13 cellular contexts compared by ENCODE assay signal in the genomic region with DNA sequence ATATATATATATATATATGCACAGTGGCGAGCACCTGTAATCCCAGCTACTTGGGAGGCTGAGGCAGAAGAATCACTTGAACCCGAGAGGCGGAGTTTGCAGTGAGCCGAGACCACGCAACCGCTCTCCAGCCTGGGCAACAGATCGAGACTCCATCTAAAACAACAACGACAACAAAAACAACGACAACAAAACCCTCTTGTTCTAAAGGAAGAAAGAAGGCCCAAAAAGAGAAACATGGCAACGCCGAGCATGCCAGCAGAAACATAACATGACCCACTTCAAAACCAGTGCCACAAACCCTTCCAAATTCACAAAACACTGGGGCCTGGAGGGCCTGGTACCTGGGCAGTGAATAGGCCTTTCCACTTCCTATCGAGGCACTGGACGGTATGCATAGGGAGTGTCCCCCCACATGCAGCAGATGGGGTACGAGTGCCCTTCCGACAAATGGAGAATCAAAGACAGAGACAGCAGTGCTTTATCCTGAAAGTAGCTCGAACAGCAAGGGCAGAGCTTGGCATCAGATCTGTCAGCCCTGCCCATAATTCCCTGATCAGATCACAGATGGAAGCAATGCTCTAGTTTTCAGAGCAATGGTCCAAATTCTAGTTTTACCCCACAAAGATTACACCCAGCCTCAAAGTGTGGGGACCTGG. TPM values are rescaled to one million over a fixed set of nuclear protein-coding genes. Genes with fewer than 3 reads are reported as not detected.
DNase-seq lines count a peak whose midpoint lies in the region; ATAC-seq and TF ChIP-seq lines count a peak whose summit lies in the region.
"Had no signal": no experiment of that assay in that cellular context is flagged by ENCODE, and none has a peak within 500 bp of the region (broad histone marks: within the 10 kb centered on the region; RNA-seq: fewer than 3 reads in every experiment).

No MANE protein-coding gene starts in this region.

- H3K4me3 Mint-ChIP-seq in activated CD4-positive, alpha-beta T cell treated with anti-CD3 and anti-CD28 coated beads, Interleukin-2, amount 10 ng/mL, durations not matched to agents 24 days and 14 days = peak overlapping the region; percentile 58
- no peak overlapping the region for H3K4me3 Mint-ChIP-seq in activated B cell treated with CpG ODN at 0.5 μM for 24 hours
- H3K4me3 Mint-ChIP-seq: endodermal cell had no signal

- ATAC-seq in activated B cell treated with CpG ODN at 0.5 μM for 24 hours (ENCODE audit: low read depth) = no peak
- ATAC-seq in left lung = no peak
- no peak for ATAC-seq in HG03378 (IDR thresholded peaks at IDR 0.05; ENCODE audit: unreplicated experiment)
- no peak for ATAC-seq in GM21381 (IDR thresholded peaks at IDR 0.05; ENCODE audit: unreplicated experiment)
- ATAC-seq: K562 had no signal

- WGBS in stomach, 5 donors = 93 to 97% (median 95%) methylated on average over 16 of the region's 16 CpGs

- H3K4me3 ChIP-seq in left lung = no peak overlapping the region
- no peak overlapping the region for H3K4me3 ChIP-seq in stomach
- H3K4me3 ChIP-seq: K562 had no signal

- H3K36me3 ChIP-seq in left lung (no peaks in the 10 kb centered on the region), stomach (no peaks in the 10 kb centered on the region)
- H3K36me3 ChIP-seq: WERI-Rb-1 had no signal

- H3K9me3 ChIP-seq in left lung (no peaks in the 10 kb centered on the region), stomach (no peaks in the 10 kb centered on the region)

- no peak for TF ChIP-seq POLR2A in stomach (IDR thresholded peaks at IDR 0.05)

- POLR2A ChIA-PET in activated B cell treated with CpG ODN at 0.5 μM for 24 hours (lab: Charles Lee) = interaction anchor here (2.1 to 7.5 kb wide), 4 partner anchors 28 to 465 kb away, joined by 11 to 120 read pairs (median 45); partner anchors contain the start of gene IRF2BP2

- CTCF ChIA-PET in activated B cell treated with CpG ODN at 0.5 μM for 24 hours (lab: Charles Lee) = no interaction called here

- H3K4me1 ChIP-seq in left lung = peaks cover 35 to 97% of the 10 kb centered on the region in 2 donors
- H3K4me1 ChIP-seq in stomach = peaks cover 46 to 95% (median 70%) of the 10 kb centered on the region in 4 donors

- no peaks in the 10 kb centered on the region for H3K9me3 Mint-ChIP-seq in activated CD4-positive, alpha-beta T cell treated with anti-CD3 and anti-CD28 coated beads, Interleukin-2, amount 10 ng/mL, durations not matched to agents 24 days and 14 days
- H3K9me3 Mint-ChIP-seq in activated B cell treated with CpG ODN at 0.5 μM for 24 hours = no peaks in the 10 kb centered on the region
- H3K9me3 Mint-ChIP-seq: endodermal cell had no signal

- intact Hi-C loops in activated CD4-positive, alpha-beta T cell treated with anti-CD3 and anti-CD28 coated beads, Interleukin-2, amount 10 ng/mL, durations not matched to agents 24 days and 14 days (cut with micrococcal nuclease) = loop anchor here (2.0 kb wide), 1 partner anchor 14 kb away; no protein-coding TSS in a partner anchor
- intact Hi-C loops in activated B cell treated with CpG ODN at 0.5 μM for 24 hours (cut with micrococcal nuclease) (no loop called here), left lung (cut with DNase I) (loop anchor here in 1 of 2 donors (5.0 kb wide), 1 partner anchor 354 kb away; no protein-coding TSS in a partner anchor), stomach (cut with DNase I; ENCODE audit: low total_unique reads) (no loop called here)

- H3K27me3 Mint-ChIP-seq in activated CD4-positive, alpha-beta T cell treated with anti-CD3 and anti-CD28 coated beads, Interleukin-2, amount 10 ng/mL, durations not matched to agents 24 days and 14 days = no peaks in the 10 kb centered on the region
- H3K27me3 Mint-ChIP-seq in activated B cell treated with CpG ODN at 0.5 μM for 24 hours = no peaks in the 10 kb centered on the region

- TF ChIP-seq CTCF in activated B cell treated with CpG ODN at 0.5 μM for 24 hours (IDR thresholded peaks at IDR 0.05) (no peak), left lung (IDR thresholded peaks at IDR 0.05) (no peak), stomach (IDR thresholded peaks at IDR 0.05) (no peak)

- H3K27ac ChIP-seq in left lung = peak overlapping the region; percentile 5 to 92
- peak overlapping the region; percentile 34 to 97 (median 91) for H3K27ac ChIP-seq in stomach
- H3K27ac ChIP-seq: WERI-Rb-1 had no signal

- no peak overlapping the region for H3K27ac Mint-ChIP-seq in activated CD4-positive, alpha-beta T cell treated with anti-CD3 and anti-CD28 coated beads, Interleukin-2, amount 10 ng/mL, durations not matched to agents 24 days and 14 days
- H3K27ac Mint-ChIP-seq in activated B cell treated with CpG ODN at 0.5 μM for 24 hours = peak overlapping the region; percentile 19
- H3K27ac Mint-ChIP-seq: endodermal cell had no signal

- no peak for DNase-seq in activated CD4-positive, alpha-beta T cell treated with anti-CD3 and anti-CD28 coated beads, Interleukin-2, amount 10 ng/mL, durations not matched to agents 24 days and 14 days
- no peak for DNase-seq in activated CD4-positive, alpha-beta T cell treated with anti-CD3 and anti-CD28 coated beads, Interleukin-2, amount 50 U/mL, for 4 hours
- no peak for DNase-seq in activated B cell treated with CpG ODN at 0.5 μM for 24 hours
- DNase-seq in left lung = no peak
- no peak for DNase-seq in stomach
- no peak for DNase-seq in NCI-H2227 (lab: John Stamatoyannopoulos, UW; ENCODE audit: unreplicated experiment)
- DNase-seq: activated naive CD4-positive, alpha-beta T cell; endodermal cell; RPMI8226; WERI-Rb-1 had no signal

- no peaks in the 10 kb centered on the region for H3K27me3 ChIP-seq in left lung
- H3K27me3 ChIP-seq in stomach = no peaks in the 10 kb centered on the region

- peaks cover 40% of the 10 kb centered on the region for H3K4me1 Mint-ChIP-seq in activated CD4-positive, alpha-beta T cell treated with anti-CD3 and anti-CD28 coated beads, Interleukin-2, amount 10 ng/mL, durations not matched to agents 24 days and 14 days
- H3K4me1 Mint-ChIP-seq in activated B cell treated with CpG ODN at 0.5 μM for 24 hours = peaks cover 41% of the 10 kb centered on the region

- no peak for TF ChIP-seq EP300 in stomach (IDR thresholded peaks at IDR 0.05)

- H3K36me3 Mint-ChIP-seq in activated CD4-positive, alpha-beta T cell treated with anti-CD3 and anti-CD28 coated beads, Interleukin-2, amount 10 ng/mL, durations not matched to agents 24 days and 14 days (ENCODE audit: low read depth) = peaks cover 2% of the 10 kb centered on the region
- no peaks in the 10 kb centered on the region for H3K36me3 Mint-ChIP-seq in activated B cell treated with CpG ODN at 0.5 μM for 24 hours (ENCODE audit: low read depth)

RNA-seq across cellular contexts. Expression of gene TOMM20, which starts 52.0 kb away (rescaled TPM):
- total RNA-seq in activated CD4-positive, alpha-beta T cell treated with anti-CD3 and anti-CD28 coated beads, Interleukin-2, amount 10 ng/mL, durations not matched to agents 24 days and 14 days = 119 and 140 TPM in 2 replicates
- total RNA-seq in activated B cell treated with CpG ODN at 0.5 μM for 24 hours (80.6 and 82.7 TPM in 2 replicates), left lung (10 to 100 TPM; 71.6 to 89.4 TPM), stomach (100 to 1,000 TPM in 1 of 5 donors, 10 to 100 TPM in 4; 21.4 to 145 (median 51.9) TPM)
- 100 to 1,000 TPM in 1 of 3 donors, 10 to 100 TPM in 2; 63.4 to 102 (median 72.9) TPM for polyA plus RNA-seq in stomach
